18 cellular contexts compared by ENCODE assay signal in genomic region chr11:14529933-14530332, GRCh38. TPM values are rescaled to one million over a fixed set of nuclear protein-coding genes. Genes with fewer than 3 reads are reported as not detected.
DNase-seq lines count a peak whose midpoint lies in the region; FAIRE-seq and TF ChIP-seq lines count a peak whose summit lies in the region.
"Had no signal": no experiment of that assay in that cellular context is flagged by ENCODE, and none has a peak within 500 bp of the region (broad histone marks: within the 10 kb centered on the region; RNA-seq: fewer than 3 reads in every experiment).

No MANE protein-coding gene starts in this region.

- H3K4me3 ChIP-seq in bronchial epithelial cell (ENCODE audit: low read depth, low read length) (no peak overlapping the region), mesenchymal stem cell (ENCODE audit: insufficient read depth in 1 of 2, low read depth in 1 of 2, low read length in 2 of 2) (no peak overlapping the region), right atrium auricular region (no peak overlapping the region)
- H3K4me3 ChIP-seq: BLaER1 treated with 17β-estradiol and CSF1 and Interleukin-3, amounts not matched to agents 10 nM and 100 nM; HAP-1; K562 had no signal

- H2BK5ac ChIP-seq in mesenchymal stem cell (ENCODE audit: low read depth, low read length, poor library complexity, severe bottlenecking): no peak overlapping the region

- no peak overlapping the region for H3K4me2 ChIP-seq in mesenchymal stem cell (ENCODE audit: low read length, poor library complexity, severe bottlenecking)

- no peak overlapping the region for H3K18ac ChIP-seq in mesenchymal stem cell (ENCODE audit: low read depth in 1 of 2, low read length in 2 of 2)

- H3K4me1 ChIP-seq in mesenchymal stem cell (ENCODE audit: control insufficient read depth, insufficient read depth, low read depth, low read length) (no peaks in the 10 kb centered on the region), right atrium auricular region (no peaks in the 10 kb centered on the region)
- H3K4me1 ChIP-seq: HAP-1 had no signal

- no peak overlapping the region for H3K4ac ChIP-seq in mesenchymal stem cell (ENCODE audit: low read depth in 1 of 2, low read length in 2 of 2)

- no peaks in the 10 kb centered on the region for H3K27me3 ChIP-seq in bronchial epithelial cell (ENCODE audit: control insufficient read depth, insufficient read depth, low read length)
- no peaks in the 10 kb centered on the region for H3K27me3 ChIP-seq in mesenchymal stem cell (ENCODE audit: control insufficient read depth in 1 of 2, insufficient read depth in 1 of 2, low read length in 2 of 2)
- H3K27me3 ChIP-seq in right atrium auricular region: no peaks in the 10 kb centered on the region
- H3K27me3 ChIP-seq: BLaER1 treated with 17β-estradiol and CSF1 and Interleukin-3, amounts not matched to agents 10 nM and 100 nM had no signal

- no peak overlapping the region for H3K14ac ChIP-seq in mesenchymal stem cell (ENCODE audit: low read length in 2 of 2)

- H2AK5ac ChIP-seq in mesenchymal stem cell (ENCODE audit: low read length, severe bottlenecking): no peak overlapping the region

- no peak overlapping the region for H2AFZ ChIP-seq in mesenchymal stem cell (ENCODE audit: low read depth, low read length)

- H2BK15ac ChIP-seq in mesenchymal stem cell (ENCODE audit: low read depth, poor library complexity, severe bottlenecking): no peak overlapping the region

- no peaks in the 10 kb centered on the region for H3K36me3 ChIP-seq in bronchial epithelial cell (ENCODE audit: control insufficient read depth, insufficient read depth, low read length)
- no peaks in the 10 kb centered on the region for H3K36me3 ChIP-seq in mesenchymal stem cell (ENCODE audit: control insufficient read depth in 1 of 2, insufficient read depth in 2 of 2, low read depth in 1 of 2, low read length in 2 of 2)
- no peaks in the 10 kb centered on the region for H3K36me3 ChIP-seq in right atrium auricular region
- H3K36me3 ChIP-seq: HAP-1 had no signal

- H3K23ac ChIP-seq in mesenchymal stem cell (ENCODE audit: low read length in 2 of 2): no peak overlapping the region

- H4K91ac ChIP-seq in mesenchymal stem cell (ENCODE audit: low read length): no peak overlapping the region

- no peaks in the 10 kb centered on the region for H3K79me1 ChIP-seq in mesenchymal stem cell (replicated peaks; ENCODE audit: low read length, poor library complexity, severe bottlenecking)

- H3K9ac ChIP-seq in mesenchymal stem cell (ENCODE audit: low read length): no peak overlapping the region
- H3K9ac ChIP-seq: BLaER1 treated with 17β-estradiol and CSF1 and Interleukin-3, amounts not matched to agents 10 nM and 100 nM had no signal

- H4K8ac ChIP-seq in mesenchymal stem cell (ENCODE audit: low read length): no peak overlapping the region

- no CpG with 5 or more reads among the region's 2 CpGs for WGBS in mesenchymal stem cell

- no peak overlapping the region for H2BK120ac ChIP-seq in mesenchymal stem cell (ENCODE audit: low read depth, low read length)

- no peak for FAIRE-seq in bronchial epithelial cell (lab: Jason Lieb, UNC)
- FAIRE-seq: K562 had no signal

- TF ChIP-seq CTCF in bronchial epithelial cell (IDR thresholded peaks at IDR 0.05; ENCODE audit: insufficient read depth, low read length, severe bottlenecking) (no peak), right atrium auricular region (IDR thresholded peaks at IDR 0.05) (no peak)

- DNase-seq in Daoy (ENCODE audit: low read depth) (peak; percentile 6), HK-2 (ENCODE audit: unreplicated experiment) (peak; percentile 24), bronchial epithelial cell (ENCODE audit: low read depth) (peak; percentile 45), mesenchymal stem cell (no peak), right atrium auricular region (ENCODE audit: low spot score) (no peak), SK-N-DZ (ENCODE audit: low spot score) (no peak), NOMO-1 treated with dmso at 0.1 percent for 144 hours (lab: John Stamatoyannopoulos, UW; ENCODE audit: unreplicated experiment) (no peak), NCI-H1417 treated with DMSO at 0.1 percent for 48 hours (lab: John Stamatoyannopoulos, UW) (no peak)
- DNase-seq: NCI-H1092; NCI-H1694; NCI-H2107; NCI-H69; NK-92 treated with Interleukin-12 subunit alpha and Interleukin-12 subunit beta, amount 100 ng/mL, for 24 hours; SHP77; SW 1271 had no signal

- H2BK12ac ChIP-seq in mesenchymal stem cell (ENCODE audit: low read length in 2 of 2): no peak overlapping the region

- peak overlapping the region; percentile 28 for H3K27ac ChIP-seq in mesenchymal stem cell (ENCODE audit: low read length, poor library complexity, severe bottlenecking)
- H3K27ac ChIP-seq in right atrium auricular region: no peak overlapping the region
- H3K27ac ChIP-seq: BLaER1 treated with 17β-estradiol and CSF1 and Interleukin-3, amounts not matched to agents 10 nM and 100 nM had no signal

- H3K9me3 ChIP-seq in mesenchymal stem cell (ENCODE audit: control insufficient read depth, low read length) (no peaks in the 10 kb centered on the region), right atrium auricular region (no peaks in the 10 kb centered on the region)
- H3K9me3 ChIP-seq: HAP-1 had no signal

RNA-seq across cellular contexts. Expression of gene PSMA1, which starts 9.7 kb away (rescaled TPM):
- total RNA-seq in Daoy (2014; rRNA removed; shearing (Covaris generic)): 309 and 344 TPM in 2 replicates
- total RNA-seq in bronchial epithelial cell: 123 and 132 TPM in 2 replicates
- polyA plus RNA-seq in mesenchymal stem cell (2013, experiment 1 of 2): 239 TPM
- polyA plus RNA-seq in mesenchymal stem cell (2013, experiment 2 of 2): 247 TPM
- total RNA-seq in right atrium auricular region: 100 to 1,000 TPM in 1 of 2 donors, 10 to 100 TPM in 1; 96.0 to 104 TPM
- 274 and 296 TPM in 2 replicates for polyA plus RNA-seq in SK-N-DZ (2014; cell fraction: cytosol; rRNA removed)
- polyA plus RNA-seq in SK-N-DZ (2014; cell fraction: nucleus; rRNA removed): 548 and 556 TPM in 2 replicates

RNA-seq across cellular contexts. Expression of gene COPB1, which starts 30.3 kb away (rescaled TPM):
- total RNA-seq in Daoy (2014; rRNA removed; shearing (Covaris generic)): 224 and 254 TPM in 2 replicates
- 192 and 273 TPM in 2 replicates for total RNA-seq in bronchial epithelial cell
- polyA plus RNA-seq in mesenchymal stem cell (2013, experiment 1 of 2): 124 TPM
- polyA plus RNA-seq in mesenchymal stem cell (2013, experiment 2 of 2): 130 TPM
- 10 to 100 TPM; 61.0 to 61.3 TPM for total RNA-seq in right atrium auricular region
- polyA plus RNA-seq in SK-N-DZ (2014; cell fraction: cytosol; rRNA removed): 120 and 140 TPM in 2 replicates
- 64.0 and 70.7 TPM in 2 replicates for polyA plus RNA-seq in SK-N-DZ (2014; cell fraction: nucleus; rRNA removed)

Comparison
In these comparisons a context has a peak if more than half of its experiments do, and no peak if none do; other contexts are left out.
1. DNase-seq: peak in Daoy (single experiment), HK-2 (single experiment) and bronchial epithelial cell (single experiment); none in mesenchymal stem cell (single experiment), right atrium auricular region (single experiment), SK-N-DZ (single experiment), NOMO-1 treated with dmso at 0.1 percent for 144 hours (single experiment) and NCI-H1417 treated with DMSO at 0.1 percent for 48 hours (single experiment).